ENCODE assay signal across 8 cellular contexts in the genomic region with DNA sequence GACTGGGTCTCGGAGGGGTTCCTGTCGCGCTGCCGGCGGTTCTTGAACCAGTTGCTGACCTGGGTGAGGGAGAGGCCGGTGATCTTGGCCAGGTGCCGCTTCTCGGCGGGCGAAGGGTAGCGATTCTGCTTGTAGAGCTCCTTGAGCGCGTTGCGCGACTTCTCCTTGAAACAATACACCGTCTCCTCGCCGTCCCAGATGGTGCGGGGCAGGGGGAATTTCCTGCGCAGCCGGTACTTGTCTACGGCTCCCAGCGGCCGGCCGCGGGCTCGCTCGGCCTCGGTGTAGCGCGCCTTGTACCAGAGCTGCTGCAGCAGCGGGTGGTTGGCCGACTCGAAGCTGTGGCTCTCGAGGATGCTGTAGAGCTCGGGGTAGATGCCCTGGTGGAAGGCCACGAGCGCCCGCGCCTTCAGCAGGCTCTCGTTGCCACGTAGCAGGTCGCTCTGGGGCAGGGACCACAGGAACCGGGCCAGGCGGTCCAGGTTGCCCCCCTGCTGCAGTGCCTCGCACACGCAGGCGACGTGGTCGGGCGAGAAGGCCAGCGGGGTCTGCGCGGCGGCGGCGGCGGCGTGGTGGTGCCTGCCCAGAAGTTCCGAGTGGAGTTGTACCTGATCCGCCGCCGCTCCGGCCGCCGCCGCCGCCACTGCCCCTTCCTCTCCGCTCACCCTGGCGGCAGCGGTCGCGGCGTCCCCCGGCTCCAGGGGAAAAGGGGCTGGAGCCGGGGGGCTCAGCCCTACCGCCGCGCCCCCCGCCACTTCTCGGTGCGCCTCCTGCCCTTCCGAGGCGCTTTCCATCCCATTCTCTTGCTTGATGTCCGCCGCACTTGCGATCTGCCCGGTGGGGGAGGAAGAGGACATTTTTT.
A peak's percentile ranks its signal among the peaks of the same experiment; 100 is the strongest.
DNase-seq lines count a peak whose midpoint lies in the region; ATAC-seq and TF ChIP-seq lines count a peak whose summit lies in the region.

No MANE protein-coding gene starts in this region.

- no peaks in the 10 kb centered on the region for H3K9me3 Mint-ChIP-seq in T-helper 1 cell treated with Interleukin-12 subunit alpha and Interleukin-12 subunit beta and Interleukin-4 antibody, amounts not matched to agents 30 μg/mL and 1 μg/mL, for 36 hours

- peaks cover 21% of the 10 kb centered on the region for H3K4me1 Mint-ChIP-seq in T-helper 1 cell treated with Interleukin-12 subunit alpha and Interleukin-12 subunit beta and Interleukin-4 antibody, amounts not matched to agents 30 μg/mL and 1 μg/mL, for 36 hours (ENCODE audit: low read depth)

- peaks cover 74% of the 10 kb centered on the region for H3K27me3 Mint-ChIP-seq in T-helper 1 cell treated with Interleukin-12 subunit alpha and Interleukin-12 subunit beta and Interleukin-4 antibody, amounts not matched to agents 30 μg/mL and 1 μg/mL, for 36 hours (ENCODE audit: low read depth)

- peak; percentile 46 for ATAC-seq in GM18505 (IDR thresholded peaks at IDR 0.05; ENCODE audit: unreplicated experiment)

- DNase-seq in AG08396 (ENCODE audit: low spot score) (peak; percentile 53), HPDE6-E6E7 (ENCODE audit: extremely low spot score) (peak; percentile 35), cerebellar cortex (ENCODE audit: low spot score) (peak; percentile 49), left kidney (ENCODE audit: low read depth, low spot score) (peak; percentile 80), OCI-M2 (lab: John Stamatoyannopoulos, UW; ENCODE audit: unreplicated experiment) (no peak)
- peak; percentile 3 for DNase-seq in stimulated activated CD8-positive, alpha-beta memory T cell treated with anti-CD3 and anti-CD28 coated beads, Interleukin-15, amount 100 ng/mL, for 24 hours (ENCODE audit: low read depth)

- no peak overlapping the region for H3K27ac Mint-ChIP-seq in T-helper 1 cell treated with Interleukin-12 subunit alpha and Interleukin-12 subunit beta and Interleukin-4 antibody, amounts not matched to agents 30 μg/mL and 1 μg/mL, for 36 hours

- TF ChIP-seq POLR2A in GM18505 (IDR thresholded peaks at IDR 0.05; ENCODE audit: borderline replicate concordance, extremely low read depth, insufficient read depth, insufficient read length) = no peak

- peak overlapping the region; percentile 87 for H3K4me3 Mint-ChIP-seq in T-helper 1 cell treated with Interleukin-12 subunit alpha and Interleukin-12 subunit beta and Interleukin-4 antibody, amounts not matched to agents 30 μg/mL and 1 μg/mL, for 36 hours

- H3K36me3 Mint-ChIP-seq in T-helper 1 cell treated with Interleukin-12 subunit alpha and Interleukin-12 subunit beta and Interleukin-4 antibody, amounts not matched to agents 30 μg/mL and 1 μg/mL, for 36 hours (ENCODE audit: low read depth) = no peaks in the 10 kb centered on the region
